In the genomic region with DNA sequence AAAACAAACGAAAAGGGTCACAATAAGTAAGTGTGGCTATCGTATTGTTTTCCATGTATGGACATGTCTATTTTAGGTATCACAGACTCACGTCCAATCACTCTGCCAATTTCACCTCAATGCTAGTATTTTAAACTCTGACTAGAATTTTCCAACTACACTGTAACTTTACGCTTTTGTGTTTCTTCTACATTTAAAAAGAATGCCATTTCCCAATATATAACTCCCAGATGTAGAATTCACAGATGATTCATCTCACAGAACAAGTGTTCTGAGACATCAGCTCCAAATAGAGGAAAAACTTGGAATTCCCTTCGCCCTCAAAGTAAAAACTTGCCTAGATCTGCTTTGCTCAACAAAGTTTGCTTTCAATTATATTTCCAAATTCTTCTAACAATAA, we compare ENCODE assay signal across 12 cellular contexts. TPM values are rescaled to one million over a fixed set of nuclear protein-coding genes. Genes with fewer than 3 reads are reported as not detected.
DNase-seq lines count a peak whose midpoint lies in the region; ATAC-seq and TF ChIP-seq lines count a peak whose summit lies in the region.
"Had no signal": no experiment of that assay in that cellular context is flagged by ENCODE, and none has a peak within 500 bp of the region (broad histone marks: within the 10 kb centered on the region; RNA-seq: fewer than 3 reads in every experiment).

No MANE protein-coding gene starts in this region.

- intact Hi-C loops in psoas muscle (cut with DNase I): no loop called here

- ATAC-seq in psoas muscle: no peak

- no peaks in the 10 kb centered on the region for H4K20me1 ChIP-seq in BLaER1

- peak overlapping the region; percentile 80 for H3K4me2 ChIP-seq in BLaER1

- H3K4me1 ChIP-seq in BLaER1 (peaks cover 100% of the 10 kb centered on the region), Peyer's patch (peaks cover 0 to 82% (median 22%) of the 10 kb centered on the region in 4 donors), psoas muscle (peaks cover 89% of the 10 kb centered on the region)

- peak overlapping the region; percentile 31; the same call in 1 of the 2 replicates for H3K4me3 ChIP-seq in BLaER1
- no peak overlapping the region for H3K4me3 ChIP-seq in Peyer's patch
- H3K4me3 ChIP-seq in epithelial cell of esophagus (ENCODE audit: low read length): no peak overlapping the region
- H3K4me3 ChIP-seq in psoas muscle: no peak overlapping the region

- H3K27me3 ChIP-seq in BLaER1 (no peaks in the 10 kb centered on the region), Peyer's patch (no peaks in the 10 kb centered on the region), psoas muscle (ENCODE audit: insufficient read depth in 3 of 3, low read length in 2 of 3) (no peaks in the 10 kb centered on the region)

- TF ChIP-seq POLR2A in Peyer's patch (IDR thresholded peaks at IDR 0.05): no peak

- TF ChIP-seq CTCF in Peyer's patch (IDR thresholded peaks at IDR 0.05): no peak
- TF ChIP-seq CTCF in epithelial cell of esophagus (IDR thresholded peaks at IDR 0.05; ENCODE audit: insufficient read depth, low read depth, low read length, missing control alignments): no peak
- no peak for TF ChIP-seq CTCF in psoas muscle (IDR thresholded peaks at IDR 0.05)

- WGBS in psoas muscle, 3 donors: 27 to 37% (median 31%) methylated on average over 5 of the region's 5 CpGs

- DNase-seq in Peyer's patch (no peak), epithelial cell of esophagus (ENCODE audit: low read depth) (peak; percentile 53), psoas muscle (no peak), NCI-H2227 (lab: John Stamatoyannopoulos, UW; ENCODE audit: unreplicated experiment) (no peak), NCI-H2029 treated with DMSO at 0.1 percent for 48 hours (lab: John Stamatoyannopoulos, UW) (no peak), KG1 (lab: John Stamatoyannopoulos, UW) (no peak), iPS-NIHi11 (ENCODE audit: low spot score) (no peak)
- DNase-seq: activated naive CD4-positive, alpha-beta T cell treated with anti-CD3 and anti-CD28 coated beads for 36 hours; DMS153; naive B cell; NCI-H1417 treated with DMSO at 0.1 percent for 48 hours had no signal

- peak overlapping the region; percentile 79 for H3K27ac ChIP-seq in BLaER1
- peak overlapping the region; percentile 35 to 67 (median 47) for H3K27ac ChIP-seq in Peyer's patch
- H3K27ac ChIP-seq in psoas muscle: peak overlapping the region; percentile 90

- peak overlapping the region; percentile 71 for H3K9ac ChIP-seq in BLaER1

- H3K36me3 ChIP-seq in BLaER1: no peaks in the 10 kb centered on the region
- H3K36me3 ChIP-seq in Peyer's patch: no peaks in the 10 kb centered on the region
- no peaks in the 10 kb centered on the region for H3K36me3 ChIP-seq in psoas muscle (ENCODE audit: insufficient read depth in 1 of 2, low read depth in 1 of 2)

- H3K9me3 ChIP-seq in BLaER1: no peaks in the 10 kb centered on the region
- no peaks in the 10 kb centered on the region for H3K9me3 ChIP-seq in Peyer's patch
- H3K9me3 ChIP-seq in psoas muscle: no peaks in the 10 kb centered on the region

RNA-seq across cellular contexts. Expression of gene LRIG1, which starts 14.2 kb away (rescaled TPM):
- total RNA-seq in Peyer's patch (10 to 100 TPM; 28.5 to 65.2 (median 59.2) TPM), psoas muscle (100 to 1,000 TPM in 1 of 4 donors, 10 to 100 TPM in 3; 41.1 to 119 (median 49.8) TPM)
- polyA plus RNA-seq in psoas muscle: 10 to 100 TPM in 2 of 3 donors, 1 to 10 TPM in 1; 9.8 to 29.4 (median 29.0) TPM
